1 cellular context compared by ENCODE assay signal in the genomic region with DNA sequence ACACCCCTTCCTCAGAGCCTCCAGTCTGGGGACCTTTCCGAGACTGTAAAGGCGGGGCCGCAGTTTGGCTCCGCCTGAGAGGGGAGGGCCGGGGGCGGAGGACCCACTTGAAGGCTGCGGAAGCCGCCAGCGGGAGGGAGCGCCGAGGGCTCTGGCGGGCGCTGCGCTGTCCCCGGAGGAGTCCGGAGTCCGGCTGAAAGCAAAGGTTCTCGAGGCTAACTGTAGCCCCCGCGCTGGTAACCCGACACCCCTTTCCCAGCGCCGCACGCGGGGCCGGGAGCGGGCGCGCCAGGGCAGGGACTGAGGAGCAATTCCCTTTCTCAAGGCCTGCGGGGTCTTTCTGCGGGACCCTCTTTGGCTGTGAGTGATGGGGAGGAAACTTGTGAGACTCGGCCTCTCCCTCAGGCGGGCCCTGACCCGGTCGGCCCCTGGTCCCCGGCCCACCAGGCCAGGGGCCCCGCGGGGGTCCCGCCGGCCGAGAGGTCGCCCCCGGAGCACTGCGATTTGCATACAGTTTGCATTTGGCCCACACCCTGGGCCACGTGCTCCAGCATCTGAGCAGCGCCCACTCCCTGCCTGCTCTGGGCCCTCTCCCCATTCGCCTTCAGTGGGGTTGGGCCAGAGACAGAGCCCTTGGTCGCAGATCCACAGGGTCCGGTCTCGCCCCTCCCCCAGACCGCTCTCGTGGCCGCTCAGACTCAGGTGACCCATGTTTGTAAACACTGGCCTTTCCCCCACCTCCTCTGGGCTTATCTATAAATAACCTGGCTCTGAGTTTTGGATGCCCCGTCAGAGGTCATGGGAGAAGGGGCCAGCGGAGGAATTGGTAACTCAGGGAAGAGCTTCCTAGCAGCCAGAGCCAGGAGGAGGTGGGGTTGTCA.
A peak's percentile ranks its signal among the peaks of the same experiment; 100 is the strongest.
TF ChIP-seq lines count a peak whose summit lies in the region.

No MANE protein-coding gene starts in this region.

TF ChIP-seq in HepG2, 621 proteins besides CTCF, POLR2A, EP300 and RAD21 (continued from another document and continues in another):
- TF ChIP-seq, protein P1, sequence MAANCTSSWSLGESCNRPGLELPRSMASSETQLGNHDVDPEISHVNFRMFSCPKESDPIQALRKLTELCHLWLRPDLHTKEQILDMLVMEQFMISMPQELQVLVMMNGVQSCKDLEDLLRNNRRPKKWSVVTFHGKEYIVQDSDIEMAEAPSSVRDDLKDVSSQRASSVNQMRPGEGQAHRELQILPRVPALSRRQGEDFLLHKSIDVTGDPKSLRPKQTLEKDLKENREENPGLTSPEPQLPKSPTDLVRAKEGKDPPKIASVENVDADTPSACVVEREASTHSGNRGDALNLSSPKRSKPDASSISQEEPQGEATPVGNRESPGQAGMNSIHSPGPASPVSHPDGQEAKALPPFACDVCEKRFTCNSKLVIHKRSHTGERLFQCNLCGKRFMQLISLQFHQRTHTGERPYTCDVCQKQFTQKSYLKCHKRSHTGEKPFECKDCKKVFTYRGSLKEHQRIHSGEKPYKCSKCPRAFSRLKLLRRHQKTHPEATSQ (CRISPR knock-in tag; IDR thresholded peaks at IDR 0.05; ENCODE audit: borderline replicate concordance): peak; percentile 58; the same call in 1 of the 2 replicates
- TF ChIP-seq NRL (CRISPR knock-in tag; IDR thresholded peaks at IDR 0.05; ENCODE audit: borderline replicate concordance): no peak
- no peak for TF ChIP-seq ZFP90 (CRISPR knock-in tag; IDR thresholded peaks at IDR 0.05; ENCODE audit: borderline replicate concordance)
- TF ChIP-seq PTBP1 (IDR thresholded peaks at IDR 0.05; ENCODE audit: low read depth, low read length, poor library complexity, severe bottlenecking): no peak
- 0 out of 2 replicates have a peak, but pooled peaks have one; percentile 5 for TF ChIP-seq ZNF788 (CRISPR knock-in tag; IDR thresholded peaks at IDR 0.05; ENCODE audit: borderline replicate concordance)
- TF ChIP-seq ZNF713 (CRISPR knock-in tag; IDR thresholded peaks at IDR 0.05): no peak
- no peak for TF ChIP-seq ZKSCAN5 (CRISPR knock-in tag; IDR thresholded peaks at IDR 0.05)
- peak; percentile 76; the same call in 1 of the 2 replicates for TF ChIP-seq DNMT1 (CRISPR knock-in tag; IDR thresholded peaks at IDR 0.05)
- no peak for TF ChIP-seq ZNF235 (CRISPR knock-in tag; IDR thresholded peaks at IDR 0.05; ENCODE audit: borderline replicate concordance)
- no peak for TF ChIP-seq PAWR (CRISPR knock-in tag; IDR thresholded peaks at IDR 0.05; ENCODE audit: borderline replicate concordance)
- no peak for TF ChIP-seq ZSCAN22 (CRISPR knock-in tag; IDR thresholded peaks at IDR 0.05)
- TF ChIP-seq ZNF180 (CRISPR knock-in tag; IDR thresholded peaks at IDR 0.05; ENCODE audit: borderline replicate concordance, low read depth): no peak
- TF ChIP-seq, protein P2, sequence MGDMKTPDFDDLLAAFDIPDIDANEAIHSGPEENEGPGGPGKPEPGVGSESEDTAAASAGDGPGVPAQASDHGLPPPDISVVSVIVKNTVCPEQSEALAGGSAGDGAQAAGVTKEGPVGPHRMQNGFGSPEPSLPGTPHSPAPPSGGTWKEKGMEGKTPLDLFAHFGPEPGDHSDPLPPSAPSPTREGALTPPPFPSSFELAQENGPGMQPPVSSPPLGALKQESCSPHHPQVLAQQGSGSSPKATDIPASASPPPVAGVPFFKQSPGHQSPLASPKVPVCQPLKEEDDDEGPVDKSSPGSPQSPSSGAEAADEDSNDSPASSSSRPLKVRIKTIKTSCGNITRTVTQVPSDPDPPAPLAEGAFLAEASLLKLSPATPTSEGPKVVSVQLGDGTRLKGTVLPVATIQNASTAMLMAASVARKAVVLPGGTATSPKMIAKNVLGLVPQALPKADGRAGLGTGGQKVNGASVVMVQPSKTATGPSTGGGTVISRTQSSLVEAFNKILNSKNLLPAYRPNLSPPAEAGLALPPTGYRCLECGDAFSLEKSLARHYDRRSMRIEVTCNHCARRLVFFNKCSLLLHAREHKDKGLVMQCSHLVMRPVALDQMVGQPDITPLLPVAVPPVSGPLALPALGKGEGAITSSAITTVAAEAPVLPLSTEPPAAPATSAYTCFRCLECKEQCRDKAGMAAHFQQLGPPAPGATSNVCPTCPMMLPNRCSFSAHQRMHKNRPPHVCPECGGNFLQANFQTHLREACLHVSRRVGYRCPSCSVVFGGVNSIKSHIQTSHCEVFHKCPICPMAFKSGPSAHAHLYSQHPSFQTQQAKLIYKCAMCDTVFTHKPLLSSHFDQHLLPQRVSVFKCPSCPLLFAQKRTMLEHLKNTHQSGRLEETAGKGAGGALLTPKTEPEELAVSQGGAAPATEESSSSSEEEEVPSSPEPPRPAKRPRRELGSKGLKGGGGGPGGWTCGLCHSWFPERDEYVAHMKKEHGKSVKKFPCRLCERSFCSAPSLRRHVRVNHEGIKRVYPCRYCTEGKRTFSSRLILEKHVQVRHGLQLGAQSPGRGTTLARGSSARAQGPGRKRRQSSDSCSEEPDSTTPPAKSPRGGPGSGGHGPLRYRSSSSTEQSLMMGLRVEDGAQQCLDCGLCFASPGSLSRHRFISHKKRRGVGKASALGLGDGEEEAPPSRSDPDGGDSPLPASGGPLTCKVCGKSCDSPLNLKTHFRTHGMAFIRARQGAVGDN (CRISPR knock-in tag; IDR thresholded peaks at IDR 0.05): peak; percentile 90
- TF ChIP-seq, protein P3, sequence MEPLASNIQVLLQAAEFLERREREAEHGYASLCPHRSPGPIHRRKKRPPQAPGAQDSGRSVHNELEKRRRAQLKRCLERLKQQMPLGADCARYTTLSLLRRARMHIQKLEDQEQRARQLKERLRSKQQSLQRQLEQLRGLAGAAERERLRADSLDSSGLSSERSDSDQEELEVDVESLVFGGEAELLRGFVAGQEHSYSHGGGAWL (CRISPR knock-in tag; IDR thresholded peaks at IDR 0.05): 0 out of 2 replicates have a peak, but pooled peaks have one; percentile 33
- no peak for TF ChIP-seq RAD51 (IDR thresholded peaks at IDR 0.05; ENCODE audit: borderline replicate concordance)
- no peak for TF ChIP-seq ZNF841 (CRISPR knock-in tag; IDR thresholded peaks at IDR 0.05; ENCODE audit: borderline replicate concordance)
- TF ChIP-seq TOPORS (CRISPR knock-in tag; IDR thresholded peaks at IDR 0.05): no peak
- TF ChIP-seq IKZF4 (CRISPR knock-in tag; IDR thresholded peaks at IDR 0.05; ENCODE audit: borderline replicate concordance, low read depth, not compliant biosample characterization): no peak
- TF ChIP-seq ZNF747 (CRISPR knock-in tag; IDR thresholded peaks at IDR 0.05; ENCODE audit: borderline replicate concordance): no peak; the same call in 1 of the 2 replicates
- no peak for TF ChIP-seq SUZ12 (IDR thresholded peaks at IDR 0.05; ENCODE audit: low read depth, low read length)
- TF ChIP-seq, protein P4, sequence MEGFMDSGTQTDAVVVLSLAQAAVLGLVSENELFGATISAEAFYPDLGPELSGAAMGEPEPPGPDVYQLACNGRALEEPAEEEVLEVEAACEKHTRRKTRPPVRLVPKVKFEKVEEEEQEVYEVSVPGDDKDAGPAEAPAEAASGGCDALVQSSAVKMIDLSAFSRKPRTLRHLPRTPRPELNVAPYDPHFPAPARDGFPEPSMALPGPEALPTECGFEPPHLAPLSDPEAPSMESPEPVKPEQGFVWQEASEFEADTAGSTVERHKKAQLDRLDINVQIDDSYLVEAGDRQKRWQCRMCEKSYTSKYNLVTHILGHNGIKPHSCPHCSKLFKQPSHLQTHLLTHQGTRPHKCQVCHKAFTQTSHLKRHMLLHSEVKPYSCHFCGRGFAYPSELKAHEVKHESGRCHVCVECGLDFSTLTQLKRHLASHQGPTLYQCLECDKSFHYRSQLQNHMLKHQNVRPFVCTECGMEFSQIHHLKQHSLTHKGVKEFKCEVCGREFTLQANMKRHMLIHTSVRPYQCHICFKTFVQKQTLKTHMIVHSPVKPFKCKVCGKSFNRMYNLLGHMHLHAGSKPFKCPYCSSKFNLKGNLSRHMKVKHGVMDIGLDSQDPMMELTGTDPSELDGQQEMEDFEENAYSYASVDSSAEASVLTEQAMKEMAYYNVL (CRISPR knock-in tag; IDR thresholded peaks at IDR 0.05; ENCODE audit: borderline replicate concordance): no peak
- no peak for TF ChIP-seq WIZ (CRISPR knock-in tag; IDR thresholded peaks at IDR 0.05)
- no peak for TF ChIP-seq ZNF878 (CRISPR knock-in tag; IDR thresholded peaks at IDR 0.05)
- TF ChIP-seq, protein P5, sequence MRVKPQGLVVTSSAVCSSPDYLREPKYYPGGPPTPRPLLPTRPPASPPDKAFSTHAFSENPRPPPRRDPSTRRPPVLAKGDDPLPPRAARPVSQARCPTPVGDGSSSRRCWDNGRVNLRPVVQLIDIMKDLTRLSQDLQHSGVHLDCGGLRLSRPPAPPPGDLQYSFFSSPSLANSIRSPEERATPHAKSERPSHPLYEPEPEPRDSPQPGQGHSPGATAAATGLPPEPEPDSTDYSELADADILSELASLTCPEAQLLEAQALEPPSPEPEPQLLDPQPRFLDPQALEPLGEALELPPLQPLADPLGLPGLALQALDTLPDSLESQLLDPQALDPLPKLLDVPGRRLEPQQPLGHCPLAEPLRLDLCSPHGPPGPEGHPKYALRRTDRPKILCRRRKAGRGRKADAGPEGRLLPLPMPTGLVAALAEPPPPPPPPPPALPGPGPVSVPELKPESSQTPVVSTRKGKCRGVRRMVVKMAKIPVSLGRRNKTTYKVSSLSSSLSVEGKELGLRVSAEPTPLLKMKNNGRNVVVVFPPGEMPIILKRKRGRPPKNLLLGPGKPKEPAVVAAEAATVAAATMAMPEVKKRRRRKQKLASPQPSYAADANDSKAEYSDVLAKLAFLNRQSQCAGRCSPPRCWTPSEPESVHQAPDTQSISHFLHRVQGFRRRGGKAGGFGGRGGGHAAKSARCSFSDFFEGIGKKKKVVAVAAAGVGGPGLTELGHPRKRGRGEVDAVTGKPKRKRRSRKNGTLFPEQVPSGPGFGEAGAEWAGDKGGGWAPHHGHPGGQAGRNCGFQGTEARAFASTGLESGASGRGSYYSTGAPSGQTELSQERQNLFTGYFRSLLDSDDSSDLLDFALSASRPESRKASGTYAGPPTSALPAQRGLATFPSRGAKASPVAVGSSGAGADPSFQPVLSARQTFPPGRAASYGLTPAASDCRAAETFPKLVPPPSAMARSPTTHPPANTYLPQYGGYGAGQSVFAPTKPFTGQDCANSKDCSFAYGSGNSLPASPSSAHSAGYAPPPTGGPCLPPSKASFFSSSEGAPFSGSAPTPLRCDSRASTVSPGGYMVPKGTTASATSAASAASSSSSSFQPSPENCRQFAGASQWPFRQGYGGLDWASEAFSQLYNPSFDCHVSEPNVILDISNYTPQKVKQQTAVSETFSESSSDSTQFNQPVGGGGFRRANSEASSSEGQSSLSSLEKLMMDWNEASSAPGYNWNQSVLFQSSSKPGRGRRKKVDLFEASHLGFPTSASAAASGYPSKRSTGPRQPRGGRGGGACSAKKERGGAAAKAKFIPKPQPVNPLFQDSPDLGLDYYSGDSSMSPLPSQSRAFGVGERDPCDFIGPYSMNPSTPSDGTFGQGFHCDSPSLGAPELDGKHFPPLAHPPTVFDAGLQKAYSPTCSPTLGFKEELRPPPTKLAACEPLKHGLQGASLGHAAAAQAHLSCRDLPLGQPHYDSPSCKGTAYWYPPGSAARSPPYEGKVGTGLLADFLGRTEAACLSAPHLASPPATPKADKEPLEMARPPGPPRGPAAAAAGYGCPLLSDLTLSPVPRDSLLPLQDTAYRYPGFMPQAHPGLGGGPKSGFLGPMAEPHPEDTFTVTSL (CRISPR knock-in tag; IDR thresholded peaks at IDR 0.05; ENCODE audit: borderline replicate concordance): peak; percentile 40; the same call in 1 of the 2 replicates
- TF ChIP-seq MIER3 (CRISPR knock-in tag; IDR thresholded peaks at IDR 0.05; ENCODE audit: borderline replicate concordance): no peak
- no peak for TF ChIP-seq ZNF17 (CRISPR knock-in tag; IDR thresholded peaks at IDR 0.05)
- TF ChIP-seq PCBP1 (IDR thresholded peaks at IDR 0.05; ENCODE audit: borderline replicate concordance, low read depth, low read length): no peak
- TF ChIP-seq GATAD1 (CRISPR knock-in tag; IDR thresholded peaks at IDR 0.05): 0 out of 2 replicates have a peak, but pooled peaks have one; percentile 9
- TF ChIP-seq MED13 (CRISPR knock-in tag; IDR thresholded peaks at IDR 0.05): no peak
- TF ChIP-seq, protein P6, sequence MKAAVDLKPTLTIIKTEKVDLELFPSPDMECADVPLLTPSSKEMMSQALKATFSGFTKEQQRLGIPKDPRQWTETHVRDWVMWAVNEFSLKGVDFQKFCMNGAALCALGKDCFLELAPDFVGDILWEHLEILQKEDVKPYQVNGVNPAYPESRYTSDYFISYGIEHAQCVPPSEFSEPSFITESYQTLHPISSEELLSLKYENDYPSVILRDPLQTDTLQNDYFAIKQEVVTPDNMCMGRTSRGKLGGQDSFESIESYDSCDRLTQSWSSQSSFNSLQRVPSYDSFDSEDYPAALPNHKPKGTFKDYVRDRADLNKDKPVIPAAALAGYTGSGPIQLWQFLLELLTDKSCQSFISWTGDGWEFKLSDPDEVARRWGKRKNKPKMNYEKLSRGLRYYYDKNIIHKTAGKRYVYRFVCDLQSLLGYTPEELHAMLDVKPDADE (CRISPR knock-in tag; IDR thresholded peaks at IDR 0.05): no peak
- peak; percentile 17; the same call in 1 of the 2 replicates for TF ChIP-seq HDAC2 (CRISPR knock-in tag; IDR thresholded peaks at IDR 0.05)
- TF ChIP-seq ATRX (CRISPR knock-in tag; IDR thresholded peaks at IDR 0.05; ENCODE audit: borderline replicate concordance): no peak
- no peak for TF ChIP-seq MAFK (conservative IDR thresholded peaks at IDR 0.05 in 1 of 2, IDR thresholded peaks at IDR 0.05 in 1 of 2; ENCODE audit: low read length in 2 of 2)
- TF ChIP-seq, protein P7, sequence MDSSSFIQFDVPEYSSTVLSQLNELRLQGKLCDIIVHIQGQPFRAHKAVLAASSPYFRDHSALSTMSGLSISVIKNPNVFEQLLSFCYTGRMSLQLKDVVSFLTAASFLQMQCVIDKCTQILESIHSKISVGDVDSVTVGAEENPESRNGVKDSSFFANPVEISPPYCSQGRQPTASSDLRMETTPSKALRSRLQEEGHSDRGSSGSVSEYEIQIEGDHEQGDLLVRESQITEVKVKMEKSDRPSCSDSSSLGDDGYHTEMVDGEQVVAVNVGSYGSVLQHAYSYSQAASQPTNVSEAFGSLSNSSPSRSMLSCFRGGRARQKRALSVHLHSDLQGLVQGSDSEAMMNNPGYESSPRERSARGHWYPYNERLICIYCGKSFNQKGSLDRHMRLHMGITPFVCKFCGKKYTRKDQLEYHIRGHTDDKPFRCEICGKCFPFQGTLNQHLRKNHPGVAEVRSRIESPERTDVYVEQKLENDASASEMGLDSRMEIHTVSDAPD (CRISPR knock-in tag; IDR thresholded peaks at IDR 0.05): no peak
- no peak for TF ChIP-seq YY1 (IDR thresholded peaks at IDR 0.05; ENCODE audit: insufficient read depth, insufficient replicate concordance, low read depth, low read length)
- 0 out of 2 replicates have a peak, but pooled peaks have one; percentile 68 for TF ChIP-seq ARID2 (CRISPR knock-in tag; IDR thresholded peaks at IDR 0.05; ENCODE audit: borderline replicate concordance)
- TF ChIP-seq TCF7 (IDR thresholded peaks at IDR 0.05; ENCODE audit: low read depth): no peak
- TF ChIP-seq, protein P8, sequence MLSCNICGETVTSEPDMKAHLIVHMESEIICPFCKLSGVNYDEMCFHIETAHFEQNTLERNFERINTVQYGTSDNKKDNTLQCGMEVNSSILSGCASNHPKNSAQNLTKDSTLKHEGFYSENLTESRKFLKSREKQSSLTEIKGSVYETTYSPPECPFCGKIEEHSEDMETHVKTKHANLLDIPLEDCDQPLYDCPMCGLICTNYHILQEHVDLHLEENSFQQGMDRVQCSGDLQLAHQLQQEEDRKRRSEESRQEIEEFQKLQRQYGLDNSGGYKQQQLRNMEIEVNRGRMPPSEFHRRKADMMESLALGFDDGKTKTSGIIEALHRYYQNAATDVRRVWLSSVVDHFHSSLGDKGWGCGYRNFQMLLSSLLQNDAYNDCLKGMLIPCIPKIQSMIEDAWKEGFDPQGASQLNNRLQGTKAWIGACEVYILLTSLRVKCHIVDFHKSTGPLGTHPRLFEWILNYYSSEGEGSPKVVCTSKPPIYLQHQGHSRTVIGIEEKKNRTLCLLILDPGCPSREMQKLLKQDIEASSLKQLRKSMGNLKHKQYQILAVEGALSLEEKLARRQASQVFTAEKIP (CRISPR knock-in tag; IDR thresholded peaks at IDR 0.05; ENCODE audit: borderline replicate concordance): no peak
